In genomic region chr2:197191177-197191947, GRCh38 we compare ENCODE assay signal across 8 cellular contexts.
DNase-seq lines count a peak whose midpoint lies in the region; ATAC-seq and TF ChIP-seq lines count a peak whose summit lies in the region.

No MANE protein-coding gene starts in this region.

- H3K27ac ChIP-seq in brain microvascular endothelial cell, result no peak overlapping the region
- H3K27ac ChIP-seq in uterus, result no peak overlapping the region

- POLR2A ChIA-PET in GM10248 (lab: Yijun Ruan, JAX), result no interaction called here

- TF ChIP-seq CTCF in GM10248 (IDR thresholded peaks at IDR 0.05; ENCODE audit: control extremely low read depth, extremely low read depth, low read depth, missing control alignments), result peak; percentile 49
- peak; percentile 49 for TF ChIP-seq CTCF in brain microvascular endothelial cell (IDR thresholded peaks at IDR 0.05; ENCODE audit: low read depth, low read length, missing control alignments)
- TF ChIP-seq CTCF in uterus (IDR thresholded peaks at IDR 0.05), result peak; percentile 60 to 64 (median 61)

- peak; percentile 43 for DNase-seq in ACHN
- peak; percentile 43 for DNase-seq in GM10248 (ENCODE audit: extremely low spot score)
- DNase-seq in NCI-H82 (lab: John Stamatoyannopoulos, UW), result peak; percentile 65
- no peak for DNase-seq in brain microvascular endothelial cell
- no peak for DNase-seq in left lobe of liver (ENCODE audit: low spot score)
- no peak for DNase-seq in uterus
- no peak for DNase-seq in GM19240 (ENCODE audit: insufficient read length, low spot score)

- TF ChIP-seq POLR2A in uterus (IDR thresholded peaks at IDR 0.05), result no peak

- H3K27me3 ChIP-seq in brain microvascular endothelial cell (replicated peaks) (no peaks in the 10 kb centered on the region), uterus (no peaks in the 10 kb centered on the region)

- CTCF ChIA-PET in GM10248 (lab: Yijun Ruan, JAX), result interaction anchor here (0.8 to 3.8 kb wide), 37 partner anchors 10 to 263 kb away, joined by 3 to 34 read pairs (median 4); partner anchors contain the start of gene ANKRD44

- no peaks in the 10 kb centered on the region for H3K36me3 ChIP-seq in brain microvascular endothelial cell (replicated peaks)
- no peaks in the 10 kb centered on the region for H3K36me3 ChIP-seq in uterus

- no peak overlapping the region for H3K4me3 ChIP-seq in brain microvascular endothelial cell (ENCODE audit: low read depth, low read length)
- H3K4me3 ChIP-seq in uterus, result no peak overlapping the region

- ATAC-seq in HG03045 (IDR thresholded peaks at IDR 0.05; ENCODE audit: unreplicated experiment) (peak; percentile 29), left lobe of liver (peak; percentile 82)

- intact Hi-C loops in uterus (cut with DNase I; ENCODE audit: low total_unique reads), result loop anchor here (10.0 kb wide), 1 partner anchor 123 kb away; the partner anchor contains the start of gene ANKRD44

- H3K4me1 ChIP-seq in uterus, result peaks cover 0 to 7% of the 10 kb centered on the region in 2 donors

- in situ Hi-C loops in ACHN (cut with HindIII; ENCODE audit: low pct_ligation_motif_present, low pct_unique_long_range_greater_than_20kb, low sequenced_read_pairs), result no loop called here
- in situ Hi-C loops in brain microvascular endothelial cell (cut with HindIII; ENCODE audit: low pct_ligation_motif_present, low sequenced_read_pairs), result no loop called here

- no peaks in the 10 kb centered on the region for H3K9me3 ChIP-seq in uterus

Comparison
In these comparisons a context has a peak if more than half of its experiments do, and no peak if none do; other contexts are left out.
1. DNase-seq: peak in ACHN (single experiment), GM10248 (single experiment) and NCI-H82 (single experiment); none in brain microvascular endothelial cell (single experiment), left lobe of liver (single experiment), uterus (0 of 2) and GM19240 (single experiment).
2. Peak in every context shown above with its lines, with median percentiles within 50 percentile points of each other: CTCF ChIP-seq.